In the genomic region with DNA sequence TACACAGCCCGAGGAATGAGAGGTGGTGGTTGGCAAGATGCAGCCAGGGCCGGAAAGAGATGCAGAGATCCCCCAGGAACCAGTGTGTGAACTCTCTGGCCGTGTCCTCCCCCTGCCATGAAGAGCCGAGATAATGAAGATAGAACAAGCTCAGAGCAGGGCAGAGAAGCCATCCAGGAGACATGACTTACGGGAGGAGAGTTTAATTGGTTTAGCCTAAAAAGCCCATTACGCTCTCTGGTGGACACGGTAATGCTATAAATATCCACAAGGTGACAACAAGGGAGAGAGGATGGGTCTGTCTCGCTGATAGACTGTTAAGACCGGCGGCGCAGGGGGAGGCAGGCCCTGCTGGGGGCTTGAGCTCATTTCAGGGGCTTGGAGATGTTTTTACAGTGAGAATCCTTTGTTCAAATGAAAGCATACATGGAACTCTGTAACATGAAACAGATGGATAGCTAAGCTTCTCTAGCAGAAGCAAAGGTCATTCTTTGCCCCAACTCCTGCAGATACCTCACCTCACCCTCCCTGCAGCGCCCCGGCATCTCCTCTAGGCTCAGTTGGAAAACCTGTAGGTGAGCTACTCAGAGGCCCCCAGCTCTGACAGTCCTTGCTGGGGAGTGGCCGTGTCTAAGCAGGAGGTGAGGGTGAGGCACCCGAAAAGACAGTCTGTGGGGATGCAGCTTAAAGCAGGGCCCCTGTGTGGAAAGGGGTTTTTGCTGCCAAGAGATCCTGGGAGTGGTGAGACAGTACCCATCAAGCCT, we compare ENCODE assay signal across 1 cellular context.
TF ChIP-seq lines count a peak whose summit lies in the region.

No MANE protein-coding gene starts in this region.

TF ChIP-seq in K562, 482 proteins besides CTCF, POLR2A, EP300 and RAD21:
- no peak for TF ChIP-seq MAFK (IDR thresholded peaks at IDR 0.05; ENCODE audit: low read length)
- no peak for TF ChIP-seq ZNF121 (CRISPR knock-in tag; conservative IDR thresholded peaks at IDR 0.05)
- TF ChIP-seq ZSCAN29 (IDR thresholded peaks at IDR 0.05) = no peak
- TF ChIP-seq ZNF57 (CRISPR knock-in tag; IDR thresholded peaks at IDR 0.05) = no peak
- no peak for TF ChIP-seq ZNF140 (CRISPR knock-in tag; IDR thresholded peaks at IDR 0.05)
- no peak for TF ChIP-seq TAF15 (IDR thresholded peaks at IDR 0.05; ENCODE audit: low read depth, low read length)
- no peak for TF ChIP-seq NONO (IDR thresholded peaks at IDR 0.05; ENCODE audit: low read depth in 2 of 2, low read length in 1 of 2)
- no peak for TF ChIP-seq POLR2G (IDR thresholded peaks at IDR 0.05; ENCODE audit: low read depth, low read length)
